Comparison of ENCODE assay signal across 2 cellular contexts in genomic region chr16:22153074-22153473, GRCh38. TPM values are rescaled to one million over a fixed set of nuclear protein-coding genes. Genes with fewer than 3 reads are reported as not detected.
"Had no signal": no experiment of that assay in that cellular context is flagged by ENCODE, and none has a peak within 500 bp of the region (broad histone marks: within the 10 kb centered on the region; RNA-seq: fewer than 3 reads in every experiment).

No MANE protein-coding gene starts in this region.

RNA-seq across cellular contexts. Expression of gene SDR42E2, which starts 9.2 kb away (rescaled TPM):
- total RNA-seq: GM23338, H1 had no signal
